In genomic region chr3:178436773-178437172, GRCh38 we compare ENCODE assay signal across 8 cellular contexts.
DNase-seq lines count a peak whose midpoint lies in the region; ATAC-seq and TF ChIP-seq lines count a peak whose summit lies in the region.

No MANE protein-coding gene starts in this region.

- H4K20me1 ChIP-seq in Loucy (ENCODE audit: insufficient read depth, low read length, poor library complexity, severe bottlenecking) = no peaks in the 10 kb centered on the region

- TF ChIP-seq CTCF in Loucy (conservative IDR thresholded peaks at IDR 0.05; ENCODE audit: low read length) (peak; percentile 83), foreskin fibroblast (IDR thresholded peaks at IDR 0.05; ENCODE audit: low read depth, low read length) (peak; percentile 30)

- H3K27me3 ChIP-seq in Loucy (ENCODE audit: insufficient read depth, low read length, poor library complexity, severe bottlenecking) = no peaks in the 10 kb centered on the region

- H3K9me2 ChIP-seq in Loucy (replicated peaks; ENCODE audit: low read depth, low read length) = no peaks in the 10 kb centered on the region

- no peaks in the 10 kb centered on the region for H3K79me2 ChIP-seq in Loucy (ENCODE audit: insufficient read depth, low read length)

- no peaks in the 10 kb centered on the region for H3K9me3 ChIP-seq in Loucy (ENCODE audit: insufficient read depth, low read depth, low read length)

- no peaks in the 10 kb centered on the region for H3K36me3 ChIP-seq in Loucy (ENCODE audit: insufficient read depth, low read length)

- no peak overlapping the region for H3K4me2 ChIP-seq in Loucy (ENCODE audit: low read depth, low read length, poor library complexity, severe bottlenecking)

- no peaks in the 10 kb centered on the region for H3K4me1 ChIP-seq in Loucy (ENCODE audit: insufficient read depth, low read length, poor library complexity, severe bottlenecking)

- H3K9ac ChIP-seq in Loucy (ENCODE audit: low read depth, low read length, poor library complexity, severe bottlenecking) = no peak overlapping the region

- no peak overlapping the region for H2AFZ ChIP-seq in Loucy (ENCODE audit: low read length)

- peak; percentile 61 for ATAC-seq in GM19372 (IDR thresholded peaks at IDR 0.05; ENCODE audit: low read depth, unreplicated experiment)
- ATAC-seq in sciatic nerve = peak; percentile 57

- peak; percentile 3 for DNase-seq in CD1c-positive myeloid dendritic cell (ENCODE audit: extremely low spot score)
- DNase-seq in SK-N-DZ (ENCODE audit: low spot score) = peak; percentile 56
- DNase-seq in foreskin fibroblast = peak; percentile 18 to 59
- DNase-seq in sciatic nerve (ENCODE audit: low spot score) = no peak
- DNase-seq in stimulated activated CD4-positive, alpha-beta T cell treated with anti-CD3 and anti-CD28 coated beads, Interleukin-12 subunit alpha, Interleukin-12 subunit beta, amount 100 ng/mL, for 4 hours = no peak
- DNase-seq in central memory CD4-positive, alpha-beta T cell = no peak

- H3K4me3 ChIP-seq in Loucy (ENCODE audit: low read length, poor library complexity, severe bottlenecking) (no peak overlapping the region), foreskin fibroblast (ENCODE audit: low read depth in 1 of 2, low read length in 2 of 2) (no peak overlapping the region)

- no peaks in the 10 kb centered on the region for H3F3A ChIP-seq in Loucy (ENCODE audit: low read depth)

- intact Hi-C loops in sciatic nerve (cut with DNase I) = no loop called here

Comparison
In these comparisons a context has a peak if more than half of its experiments do, and no peak if none do; other contexts are left out.
1. DNase-seq: peak in CD1c-positive myeloid dendritic cell (single experiment), SK-N-DZ (single experiment) and foreskin fibroblast (2 of 2); none in sciatic nerve (single experiment), stimulated activated CD4-positive, alpha-beta T cell treated with anti-CD3 and anti-CD28 coated beads, Interleukin-12 subunit alpha, Interleukin-12 subunit beta, amount 100 ng/mL, for 4 hours (single experiment) and central memory CD4-positive, alpha-beta T cell (single experiment).